In the genomic region with DNA sequence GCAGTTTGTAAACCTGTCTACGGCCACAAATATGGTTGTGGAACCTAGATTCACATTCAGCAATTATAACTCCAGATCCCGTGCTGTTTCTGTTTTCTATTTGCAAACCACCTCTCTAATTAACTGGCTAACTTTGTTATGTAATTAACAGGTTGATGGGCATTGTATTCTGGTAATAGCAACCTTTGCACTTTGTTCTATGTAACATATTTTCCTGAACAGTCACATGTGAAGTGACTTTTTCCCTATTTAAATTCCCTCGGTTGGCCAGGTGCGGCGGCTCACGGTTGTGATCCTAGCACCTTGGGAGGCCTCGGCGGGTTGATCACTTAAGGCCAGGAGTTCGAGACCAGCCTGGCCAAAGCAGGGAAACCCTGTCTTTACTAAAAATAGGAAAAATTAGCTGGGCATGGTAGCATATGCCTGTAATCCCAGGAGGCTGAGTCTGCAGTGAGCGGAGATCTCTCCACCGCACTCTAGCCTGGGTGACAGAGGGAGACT, we compare ENCODE assay signal across 1 cellular context.
TF ChIP-seq lines count a peak whose summit lies in the region.

No MANE protein-coding gene starts in this region.

TF ChIP-seq in WTC11, 78 proteins besides CTCF, POLR2A, EP300 and RAD21 (continued from another document):
- no peak for TF ChIP-seq FOXJ3 (CRISPR knock-in tag; IDR thresholded peaks at IDR 0.05; ENCODE audit: borderline replicate concordance)
- no peak for TF ChIP-seq PRRX2 (CRISPR knock-in tag; IDR thresholded peaks at IDR 0.05)
- TF ChIP-seq ATF1 (CRISPR knock-in tag; IDR thresholded peaks at IDR 0.05) = no peak
